ENCODE assay signal across 8 cellular contexts in the genomic region with DNA sequence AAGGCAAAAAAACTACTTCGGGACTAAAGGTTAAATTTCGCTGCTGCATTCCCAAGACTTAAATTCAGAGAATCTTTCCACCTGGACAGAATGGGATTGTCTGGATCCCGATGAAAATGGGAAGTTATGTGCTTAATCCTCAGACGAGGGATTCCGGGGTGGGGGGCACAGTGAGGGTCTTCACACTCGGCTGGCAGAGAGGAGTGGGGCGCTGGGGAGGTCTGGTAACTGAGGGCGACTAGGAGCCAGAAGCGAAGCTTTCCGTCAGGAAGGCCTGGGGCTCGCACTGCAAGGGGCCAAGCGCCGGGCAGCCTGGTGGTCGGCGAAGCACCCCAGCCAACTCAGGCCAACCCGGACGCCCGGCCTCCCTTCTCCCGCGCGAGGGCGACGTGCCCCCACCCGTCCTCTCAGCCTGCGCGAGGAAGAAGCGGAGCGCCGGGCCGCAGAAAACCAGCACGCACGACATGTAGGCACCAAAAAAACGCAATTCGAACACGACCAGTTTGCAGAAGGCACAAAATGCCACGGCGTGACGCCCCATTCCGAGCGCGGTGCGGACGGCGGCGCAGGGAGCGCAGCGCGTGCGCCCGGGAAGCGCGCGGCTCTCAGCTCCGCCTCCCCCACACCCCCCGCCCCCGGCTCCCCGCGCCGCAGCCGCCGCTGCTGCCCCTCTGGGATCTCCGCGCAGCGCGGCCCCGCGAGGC.
DNase-seq lines count a peak whose midpoint lies in the region; ATAC-seq, FAIRE-seq and TF ChIP-seq lines count a peak whose summit lies in the region.

No MANE protein-coding gene starts in this region.

- no peak for FAIRE-seq in GM12892 (lab: Jason Lieb, UNC)

- ATAC-seq in HG02642 (IDR thresholded peaks at IDR 0.05; ENCODE audit: poor library complexity, unreplicated experiment) = peak; percentile 76

- H3K27ac ChIP-seq in AG04450 (ENCODE audit: low read depth, low read length) = peak overlapping the region; percentile 39
- H3K27ac ChIP-seq in ascending aorta = peak overlapping the region; percentile 76 to 88
- H3K27ac ChIP-seq in iPS DF 6.9 (ENCODE audit: low read length) = no peak overlapping the region

- no CpG with 5 or more reads among the region's 67 CpGs for WGBS in iPS DF 6.9 (ENCODE audit: insufficient coverage, insufficient read length)

- H3K4me3 ChIP-seq in AG04450 (ENCODE audit: low read depth, low read length) (peak overlapping the region; percentile 77), ascending aorta (peak overlapping the region; percentile 66 to 94), iPS DF 6.9 (ENCODE audit: low read length) (peak overlapping the region; percentile 50; the same call in 1 of the 2 replicates), skeletal muscle cell (ENCODE audit: low read depth, low read length) (peak overlapping the region; percentile 70)

- DNase-seq in AG04450 (ENCODE audit: low read depth, low spot score) = no peak
- peak; percentile 41 for DNase-seq in GM12892 (ENCODE audit: insufficient read length)
- DNase-seq in NCI-H1048 (lab: John Stamatoyannopoulos, UW) = peak; percentile 88
- DNase-seq in ascending aorta (ENCODE audit: low spot score in 2 of 2) = peak; percentile 37 to 84
- DNase-seq in iPS DF 6.9 (ENCODE audit: low read depth, low spot score) = no peak
- no peak for DNase-seq in skeletal muscle cell (ENCODE audit: low read depth)
- DNase-seq in activated effector memory CD4-positive, alpha-beta T cell treated with anti-CD3 and anti-CD28 coated beads, Interleukin-2, amount 50 U/mL, for 16 hours = no peak

- intact Hi-C loops in ascending aorta (cut with DNase I) = loop anchor here (1.0 to 10.0 kb wide), 8 partner anchors 51 to 1420 kb away; no protein-coding TSS in a partner anchor

- no peaks in the 10 kb centered on the region; the same call in 1 of the 2 replicates for H3K9me3 ChIP-seq in AG04450 (ENCODE audit: control insufficient read depth, insufficient read depth, low read length)
- no peaks in the 10 kb centered on the region for H3K9me3 ChIP-seq in ascending aorta
- H3K9me3 ChIP-seq in iPS DF 6.9 (ENCODE audit: control insufficient read depth, insufficient read depth, low read length) = no peaks in the 10 kb centered on the region

- TF ChIP-seq CTCF in AG04450 (IDR thresholded peaks at IDR 0.05; ENCODE audit: low read depth, low read length) (peak; percentile 39), ascending aorta (IDR thresholded peaks at IDR 0.05) (peak in 2 of 3 experiments; percentile 32 to 53)

- H3K27me3 ChIP-seq in AG04450 (ENCODE audit: control insufficient read depth, insufficient read depth, low read length) (no peaks in the 10 kb centered on the region), ascending aorta (no peaks in the 10 kb centered on the region), iPS DF 6.9 (ENCODE audit: control insufficient read depth, insufficient read depth, low read length) (no peaks in the 10 kb centered on the region)

- 0 out of 2 replicates have a peak, but pooled peaks have one; percentile 71 for TF ChIP-seq POLR2A in GM12892 (IDR thresholded peaks at IDR 0.05; ENCODE audit: low read depth, low read length)

- H3K4me1 ChIP-seq in ascending aorta (no peaks in the 10 kb centered on the region), iPS DF 6.9 (ENCODE audit: control insufficient read depth, insufficient read depth, low read length) (peaks cover 2% of the 10 kb centered on the region; the same call in 1 of the 2 replicates)

- H3K36me3 ChIP-seq in ascending aorta = no peaks in the 10 kb centered on the region
- no peaks in the 10 kb centered on the region for H3K36me3 ChIP-seq in iPS DF 6.9 (ENCODE audit: control insufficient read depth, insufficient read depth, low read length)

- CTCF ChIA-PET in AG04450 (lab: Charles Lee) = no interaction called here

- POLR2A ChIA-PET in AG04450 (lab: Yijun Ruan, JAX) = interaction anchor here (0.9 kb wide), 1 partner anchor 528 kb away, joined by 5 read pairs; no protein-coding TSS in a partner anchor

Comparison
In these comparisons a context has a peak if more than half of its experiments do, and no peak if none do; other contexts are left out.
1. DNase-seq: peak in GM12892 (single experiment), NCI-H1048 (single experiment) and ascending aorta (2 of 2); none in AG04450 (single experiment), iPS DF 6.9 (single experiment), skeletal muscle cell (single experiment) and activated effector memory CD4-positive, alpha-beta T cell treated with anti-CD3 and anti-CD28 coated beads, Interleukin-2, amount 50 U/mL, for 16 hours (single experiment).
2. Peak in every context shown above with its lines, with median percentiles within 50 percentile points of each other: H3K4me3 ChIP-seq.